In the genomic region with DNA sequence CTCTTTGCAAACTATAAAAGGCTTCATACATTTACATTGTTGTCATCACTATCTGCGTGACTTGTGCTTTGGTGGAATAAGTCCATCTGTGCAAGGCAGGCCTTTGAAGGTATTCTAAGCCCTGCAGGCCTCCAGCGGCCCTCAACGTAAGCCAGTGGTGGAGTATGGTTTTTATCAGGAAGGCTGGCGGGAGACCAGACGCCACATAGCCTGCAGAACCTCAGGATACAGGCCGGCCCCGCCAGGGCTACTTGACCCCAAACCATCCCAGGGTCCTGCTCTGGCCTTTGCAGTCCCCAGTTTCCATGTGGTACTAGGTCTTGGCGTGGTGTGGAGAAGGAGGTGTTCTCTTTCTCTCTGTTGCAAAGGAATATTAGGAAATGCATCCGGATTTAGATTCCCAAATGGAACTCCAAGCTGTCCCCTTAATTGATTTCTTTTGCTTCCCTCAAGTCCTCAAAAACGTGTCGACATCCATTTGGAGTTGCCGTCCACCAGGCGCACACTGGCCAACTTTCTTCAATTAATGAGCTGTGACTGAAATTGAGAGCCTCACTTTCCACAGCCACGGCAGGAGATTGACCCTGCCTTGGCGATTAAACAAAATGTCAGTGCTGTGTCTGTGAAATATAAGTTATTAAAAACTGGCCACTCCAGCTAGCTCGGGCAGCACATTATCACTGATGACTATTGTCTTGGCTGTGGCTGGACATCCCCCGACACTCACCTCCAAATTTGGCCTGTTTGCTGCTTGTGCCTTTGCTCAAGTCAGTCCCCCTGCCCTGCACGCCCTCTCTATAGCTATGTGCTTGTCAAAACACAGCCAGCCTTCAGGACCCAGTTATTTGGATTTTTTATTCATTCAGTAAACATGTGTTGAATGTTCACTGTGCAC, we compare ENCODE assay signal across 16 cellular contexts.
A peak's percentile ranks its signal among the peaks of the same experiment; 100 is the strongest.
DNase-seq lines count a peak whose midpoint lies in the region; ATAC-seq, FAIRE-seq and TF ChIP-seq lines count a peak whose summit lies in the region.
"Had no signal": no experiment of that assay in that cellular context is flagged by ENCODE, and none has a peak within 500 bp of the region (broad histone marks: within the 10 kb centered on the region; RNA-seq: fewer than 3 reads in every experiment).

No MANE protein-coding gene starts in this region.

- no peaks in the 10 kb centered on the region for H3K27me3 ChIP-seq in liver (ENCODE audit: control insufficient read depth in 4 of 4, insufficient read depth in 4 of 4, low read length in 3 of 4)
- no peaks in the 10 kb centered on the region; a peak in 1 of 5 replicates for H3K27me3 ChIP-seq in HepG2 (ENCODE audit: control insufficient read depth in 1 of 2, insufficient read depth in 2 of 2, low read length in 2 of 2)
- no peaks in the 10 kb centered on the region for H3K27me3 ChIP-seq in gastroesophageal sphincter
- no peaks in the 10 kb centered on the region for H3K27me3 ChIP-seq in aorta (ENCODE audit: control insufficient read depth in 1 of 2, insufficient read depth in 2 of 2, low read length in 1 of 2)
- no peaks in the 10 kb centered on the region for H3K27me3 ChIP-seq in HAP-1 (ENCODE audit: low read depth)

- peaks cover 13% of the 10 kb centered on the region for H3K27me3 Mint-ChIP-seq in nephron progenitor cell (ENCODE audit: low read depth, poor library complexity)
- H3K27me3 Mint-ChIP-seq: IgD-negative memory B cell had no signal

- peaks cover 10% of the 10 kb centered on the region for H3K4me1 Mint-ChIP-seq in nephron progenitor cell

- no peak overlapping the region for H3K4me2 ChIP-seq in HepG2 (ENCODE audit: low read depth, low read length)

- H3K4me3 ChIP-seq in liver (ENCODE audit: low read depth in 1 of 3, low read length in 3 of 3) (no peak overlapping the region), HepG2 (replicated peaks in 1 of 3; ENCODE audit: insufficient read depth in 1 of 3, low read depth in 2 of 3, low read length in 3 of 3) (no peak overlapping the region), gastroesophageal sphincter (no peak overlapping the region), aorta (ENCODE audit: low read length in 2 of 2) (no peak overlapping the region), HAP-1 (no peak overlapping the region)

- no peaks in the 10 kb centered on the region for H3K79me2 ChIP-seq in HepG2 (ENCODE audit: insufficient read depth, low read length)

- TF ChIP-seq POLR2A in HepG2 (IDR thresholded peaks at IDR 0.05; ENCODE audit: insufficient read depth in 1 of 2, low read depth in 2 of 2, low read length in 2 of 2) (no peak), gastroesophageal sphincter (IDR thresholded peaks at IDR 0.05) (no peak)

- H3K36me3 ChIP-seq in liver (ENCODE audit: control insufficient read depth in 4 of 4, insufficient read depth in 3 of 4, low read depth in 1 of 4, low read length in 3 of 4): no peaks in the 10 kb centered on the region
- no peaks in the 10 kb centered on the region for H3K36me3 ChIP-seq in HepG2 (replicated peaks in 1 of 2; ENCODE audit: control insufficient read depth in 1 of 2, insufficient read depth in 2 of 2, low read length in 2 of 2)
- H3K36me3 ChIP-seq in gastroesophageal sphincter: no peaks in the 10 kb centered on the region
- H3K36me3 ChIP-seq in aorta (ENCODE audit: control insufficient read depth in 1 of 2, insufficient read depth in 2 of 2, low read length in 1 of 2): no peaks in the 10 kb centered on the region
- H3K36me3 ChIP-seq in HAP-1 (replicated peaks): no peaks in the 10 kb centered on the region

- no TSS peak for BruUV-seq in HepG2 (replicated peaks; lab: Mats Ljungman, UMichigan)

- POLR2A ChIA-PET in HepG2 (lab: Yijun Ruan, JAX): no interaction called here

- H2AFZ ChIP-seq in HepG2 (ENCODE audit: low read length): no peak overlapping the region

- CTCF ChIA-PET in HepG2 (lab: Yijun Ruan, JAX; ENCODE audit: low intra/inter-chr PET ratio, low total read pairs): no interaction called here

- no peak for TF ChIP-seq EP300 in HepG2 (IDR thresholded peaks at IDR 0.05; ENCODE audit: low read depth in 2 of 2, low read length in 2 of 2)
- TF ChIP-seq EP300 in HepG2 (CRISPR knock-in tag; IDR thresholded peaks at IDR 0.05; ENCODE audit: borderline replicate concordance): no peak
- TF ChIP-seq EP300 in gastroesophageal sphincter (IDR thresholded peaks at IDR 0.05): no peak

- H3K36me3 Mint-ChIP-seq in nephron progenitor cell (ENCODE audit: low read depth): peaks cover 13% of the 10 kb centered on the region
- H3K36me3 Mint-ChIP-seq: IgD-negative memory B cell had no signal

- intact Hi-C loops in HepG2 (cut with micrococcal nuclease; ENCODE audit: unreplicated experiment): no loop called here
- intact Hi-C loops in aorta (cut with DNase I): no loop called here

- H3K4me1 ChIP-seq in liver (ENCODE audit: control insufficient read depth in 4 of 4, insufficient read depth in 4 of 4, low read length in 3 of 4) (no peaks in the 10 kb centered on the region), HepG2 (ENCODE audit: insufficient read depth, low read length) (no peaks in the 10 kb centered on the region), gastroesophageal sphincter (peaks cover 0 to 34% (median 0%) of the 10 kb centered on the region in 3 donors), aorta (ENCODE audit: control insufficient read depth in 1 of 2, insufficient read depth in 2 of 2, low read length in 2 of 2) (no peaks in the 10 kb centered on the region), HAP-1 (no peaks in the 10 kb centered on the region; the same call in 1 of the 2 replicates)

- no peak for FAIRE-seq in HepG2 (lab: Jason Lieb, UNC)
- FAIRE-seq: A204.1, GM12891 had no signal

- no peaks in the 10 kb centered on the region for H4K20me1 ChIP-seq in HepG2 (ENCODE audit: insufficient read depth, low read length)

- no peak overlapping the region for H3K27ac ChIP-seq in liver (ENCODE audit: low read depth in 1 of 2, low read length in 2 of 2)
- H3K27ac ChIP-seq in HepG2 (ENCODE audit: extremely low read length, insufficient read depth, low read length): no peak overlapping the region
- H3K27ac ChIP-seq in gastroesophageal sphincter: peak overlapping the region in 2 of 4 donors; percentile 6 to 53
- H3K27ac ChIP-seq in aorta (ENCODE audit: low read depth in 1 of 2, low read length in 2 of 2): no peak overlapping the region

- H3K9me3 ChIP-seq in liver (ENCODE audit: control insufficient read depth in 4 of 4, low read length in 3 of 4) (peaks cover 2 to 13% (median 4%) of the 10 kb centered on the region in 4 donors), HepG2 (ENCODE audit: low read length) (no peaks in the 10 kb centered on the region), gastroesophageal sphincter (peaks cover 0 to 18% (median 0%) of the 10 kb centered on the region in 3 donors), aorta (ENCODE audit: control insufficient read depth, low read length) (peaks cover 3% of the 10 kb centered on the region), HAP-1 (no peaks in the 10 kb centered on the region)

- no peak for ATAC-seq in HepG2
- ATAC-seq in gastroesophageal sphincter: peak; percentile 47
- ATAC-seq in aorta (ENCODE audit: low FRiP score): no peak
- ATAC-seq in HG03442 (IDR thresholded peaks at IDR 0.05; ENCODE audit: unreplicated experiment): no peak

- H3K4me3 Mint-ChIP-seq in nephron progenitor cell: no peak overlapping the region

- TF ChIP-seq RAD21 in liver (IDR thresholded peaks at IDR 0.05) (no peak), HepG2 (CRISPR knock-in tag; IDR thresholded peaks at IDR 0.05) (no peak)

- peak overlapping the region; percentile 74 for H3K27ac Mint-ChIP-seq in nephron progenitor cell

- peaks cover 39% of the 10 kb centered on the region for H3K9me3 Mint-ChIP-seq in nephron progenitor cell

- in situ Hi-C loops in HepG2 (cut with HindIII; ENCODE audit: extremely low pct_ligation_motif_present, low pct_unique_long_range_greater_than_20kb): no loop called here
- in situ Hi-C loops in HAP-1 (cut with MboI; ENCODE audit: low sequenced_read_pairs): no loop called here

- WGBS in liver: 87% methylated on average over 18 of the region's 18 CpGs
- 54% methylated on average over 16 of the region's 18 CpGs for WGBS in HepG2 (ENCODE audit: low lambda C conversion rate)
- WGBS in gastroesophageal sphincter (ENCODE audit: low coverage in 1 of 2), 2 donors: 30 to 34% methylated on average over 8 to 11 of the region's 18 CpGs
- WGBS in aorta, 2 donors: 87 to 92% methylated on average over 18 of the region's 18 CpGs

- TF ChIP-seq CTCF in liver (IDR thresholded peaks at IDR 0.05; ENCODE audit: low read depth, low read length, missing input control) (no peak), HepG2 (CRISPR knock-in tag; IDR thresholded peaks at IDR 0.05) (no peak), gastroesophageal sphincter (IDR thresholded peaks at IDR 0.05) (no peak), nephron progenitor cell (IDR thresholded peaks at IDR 0.05) (no peak)

- DNase-seq in HepG2 (ENCODE audit: low spot score) (no peak), nephron progenitor cell (no peak), aorta (peak; percentile 24 to 39), HAP-1 (ENCODE audit: low spot score in 2 of 2) (no peak), SHP77 (lab: John Stamatoyannopoulos, UW) (no peak)
- DNase-seq: Calu3, H7, NCI-H2029, NCI-H2171 treated with DMSO at 0.1 percent for 48 hours, RPMI8226 had no signal

- H3K9ac ChIP-seq in liver (ENCODE audit: low read depth in 1 of 2, low read length in 2 of 2) (no peak overlapping the region), HepG2 (ENCODE audit: insufficient read depth, low read depth, low read length) (no peak overlapping the region)

TF ChIP-seq in liver, 16 proteins besides CTCF, POLR2A, EP300 and RAD21 (continues in another document):
- TF ChIP-seq GABPA (IDR thresholded peaks at IDR 0.05 in 1 of 2, conservative IDR thresholded peaks at IDR 0.05 in 1 of 2) (no peak), NR2F2 (IDR thresholded peaks at IDR 0.05) (peak; percentile 50), EGR1 (IDR thresholded peaks at IDR 0.05; ENCODE audit: low read depth in 2 of 2) (no peak), HNF4G (IDR thresholded peaks at IDR 0.05) (no peak), RXRA (IDR thresholded peaks at IDR 0.05) (no peak), FOXA1 (IDR thresholded peaks at IDR 0.05) (no peak)
- TF ChIP-seq, protein P1, sequence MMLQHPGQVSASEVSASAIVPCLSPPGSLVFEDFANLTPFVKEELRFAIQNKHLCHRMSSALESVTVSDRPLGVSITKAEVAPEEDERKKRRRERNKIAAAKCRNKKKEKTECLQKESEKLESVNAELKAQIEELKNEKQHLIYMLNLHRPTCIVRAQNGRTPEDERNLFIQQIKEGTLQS (IDR thresholded peaks at IDR 0.05): no peak

TF ChIP-seq in HepG2, 621 proteins besides CTCF, POLR2A, EP300 and RAD21 (continues in another document):
- no peak for TF ChIP-seq FOXC1 (CRISPR knock-in tag; IDR thresholded peaks at IDR 0.05; ENCODE audit: borderline replicate concordance)

Comparison
In these comparisons a context has a peak if more than half of its experiments do, and no peak if none do; other contexts are left out.
1. DNase-seq: peak in aorta (2 of 2); none in HepG2 (single experiment), nephron progenitor cell (single experiment), HAP-1 (0 of 2) and SHP77 (0 of 2).